Comparison of ENCODE assay signal across 18 cellular contexts in the genomic region with DNA sequence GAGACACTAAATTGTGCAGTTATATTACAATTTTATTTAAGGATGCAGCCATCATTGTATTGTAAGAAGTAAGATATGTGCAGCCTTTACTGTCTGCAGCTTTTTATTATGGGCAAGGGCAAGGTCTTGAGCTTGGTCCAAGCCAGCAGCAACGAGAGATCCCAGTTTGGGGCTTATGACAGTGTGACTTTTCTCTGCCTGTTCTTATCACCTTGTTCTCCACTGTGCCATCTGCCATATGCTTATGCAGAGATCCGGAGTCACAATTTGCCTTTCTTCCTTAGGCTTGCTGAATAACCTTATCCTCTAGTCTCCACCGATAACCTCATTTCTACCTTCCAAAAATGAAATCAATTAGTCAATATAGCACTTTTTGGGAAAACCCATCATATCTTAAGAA. TPM values are rescaled to one million over a fixed set of nuclear protein-coding genes. Genes with fewer than 3 reads are reported as not detected.
DNase-seq lines count a peak whose midpoint lies in the region; ATAC-seq and TF ChIP-seq lines count a peak whose summit lies in the region.
"Had no signal": no experiment of that assay in that cellular context is flagged by ENCODE, and none has a peak within 500 bp of the region (broad histone marks: within the 10 kb centered on the region; RNA-seq: fewer than 3 reads in every experiment).

No MANE protein-coding gene starts in this region.

- H3K4me2 ChIP-seq in mesenchymal stem cell (ENCODE audit: low read length, poor library complexity, severe bottlenecking) (no peak overlapping the region), trophoblast cell (ENCODE audit: low read length) (no peak overlapping the region), osteoblast (ENCODE audit: insufficient read depth, low read length) (no peak overlapping the region)
- H3K4me2 ChIP-seq: BLaER1 had no signal

- H3K79me1 ChIP-seq in mesenchymal stem cell (replicated peaks; ENCODE audit: low read length, poor library complexity, severe bottlenecking) (no peaks in the 10 kb centered on the region), trophoblast cell (ENCODE audit: low read length) (no peaks in the 10 kb centered on the region)

- no peak for TF ChIP-seq CTCF in osteoblast (IDR thresholded peaks at IDR 0.05; ENCODE audit: extremely low read depth, low read depth, low read length)

- H3K36me3 ChIP-seq in mesenchymal stem cell (ENCODE audit: control insufficient read depth in 1 of 2, insufficient read depth in 2 of 2, low read depth in 1 of 2, low read length in 2 of 2) (no peaks in the 10 kb centered on the region), trophoblast cell (ENCODE audit: control insufficient read depth in 1 of 2, insufficient read depth in 2 of 2, low read length in 2 of 2) (no peaks in the 10 kb centered on the region), osteoblast (ENCODE audit: insufficient read depth, low read length) (no peaks in the 10 kb centered on the region)
- H3K36me3 ChIP-seq: BLaER1, HAP-1 had no signal

- ATAC-seq in HG02571 (IDR thresholded peaks at IDR 0.05; ENCODE audit: unreplicated experiment), result no peak
- ATAC-seq: CD8-positive, alpha-beta T cell had no signal

- H2BK120ac ChIP-seq in mesenchymal stem cell (ENCODE audit: low read depth, low read length), result no peak overlapping the region
- no peak overlapping the region for H2BK120ac ChIP-seq in trophoblast cell (ENCODE audit: insufficient read depth, low read length, poor library complexity)

- no peak overlapping the region for H4K91ac ChIP-seq in mesenchymal stem cell (ENCODE audit: low read length)
- no peak overlapping the region for H4K91ac ChIP-seq in trophoblast cell (ENCODE audit: low read depth, low read length)

- no peak overlapping the region for H3K23ac ChIP-seq in mesenchymal stem cell (ENCODE audit: low read length in 2 of 2)
- no peak overlapping the region for H3K23ac ChIP-seq in trophoblast cell (ENCODE audit: low read length)

- H3K18ac ChIP-seq in mesenchymal stem cell (ENCODE audit: low read depth in 1 of 2, low read length in 2 of 2), result peak overlapping the region in 1 of 2 experiments; percentile 70
- H3K18ac ChIP-seq in trophoblast cell (ENCODE audit: low read length), result no peak overlapping the region

- H2BK12ac ChIP-seq in mesenchymal stem cell (ENCODE audit: low read length in 2 of 2) (no peak overlapping the region), trophoblast cell (ENCODE audit: low read length) (no peak overlapping the region)

- H2AFZ ChIP-seq in mesenchymal stem cell (ENCODE audit: low read depth, low read length) (no peak overlapping the region), trophoblast cell (ENCODE audit: insufficient read depth, low read length, poor library complexity) (no peak overlapping the region), osteoblast (ENCODE audit: low read length) (no peak overlapping the region)

- 96% methylated on average over 3 of the region's 3 CpGs for WGBS in mesenchymal stem cell
- no CpG with 5 or more reads among the region's 3 CpGs for WGBS in trophoblast cell (ENCODE audit: extremely low coverage, insufficient coverage, insufficient read length)

- H3K9me3 ChIP-seq in mesenchymal stem cell (ENCODE audit: control insufficient read depth, low read length) (no peaks in the 10 kb centered on the region), trophoblast cell (ENCODE audit: insufficient read depth, low read depth, low read length) (no peaks in the 10 kb centered on the region), osteoblast (ENCODE audit: low read depth, low read length) (no peaks in the 10 kb centered on the region)
- H3K9me3 ChIP-seq: BLaER1, HAP-1 had no signal

- peak; percentile 26 for DNase-seq in NCI-H82 (lab: John Stamatoyannopoulos, UW)
- no peak for DNase-seq in NCI-H82 treated with DMSO at 0.1 percent for 48 hours (lab: John Stamatoyannopoulos, UW; ENCODE audit: unreplicated experiment)
- DNase-seq in mesenchymal stem cell, result no peak
- DNase-seq in trophoblast cell, result no peak
- no peak for DNase-seq in osteoblast (ENCODE audit: insufficient read length, low spot score, missing footprints)
- DNase-seq: CD4-positive, CD25-positive, alpha-beta regulatory T cell; CD8-positive, alpha-beta T cell; DMS 273 treated with DMSO at 0.1 percent for 48 hours; DMS79; EL; GF-D8; GOT3; HFFc6 had no signal

- H3K4me3 ChIP-seq in mesenchymal stem cell (ENCODE audit: insufficient read depth in 1 of 2, low read depth in 1 of 2, low read length in 2 of 2) (no peak overlapping the region), trophoblast cell (ENCODE audit: low read depth, low read length) (no peak overlapping the region), osteoblast (ENCODE audit: insufficient read depth, low read length) (no peak overlapping the region)
- H3K4me3 ChIP-seq: BLaER1, HAP-1 had no signal

- no peak overlapping the region for H2BK5ac ChIP-seq in mesenchymal stem cell (ENCODE audit: low read depth, low read length, poor library complexity, severe bottlenecking)
- H2BK5ac ChIP-seq in trophoblast cell (ENCODE audit: low read depth, low read length, poor library complexity), result no peak overlapping the region

- no peak overlapping the region for H3K9ac ChIP-seq in mesenchymal stem cell (ENCODE audit: low read length)
- H3K9ac ChIP-seq in trophoblast cell (ENCODE audit: low read length), result peak overlapping the region; percentile 23
- H3K9ac ChIP-seq: BLaER1 had no signal

- H2BK15ac ChIP-seq in mesenchymal stem cell (ENCODE audit: low read depth, poor library complexity, severe bottlenecking), result no peak overlapping the region

- no peaks in the 10 kb centered on the region for H3K4me1 ChIP-seq in mesenchymal stem cell (ENCODE audit: control insufficient read depth, insufficient read depth, low read depth, low read length)
- peaks cover 0 to 3% of the 10 kb centered on the region in 2 experiments for H3K4me1 ChIP-seq in trophoblast cell (ENCODE audit: control insufficient read depth in 1 of 2, insufficient read depth in 2 of 2, low read length in 2 of 2)
- no peaks in the 10 kb centered on the region for H3K4me1 ChIP-seq in osteoblast (ENCODE audit: insufficient read depth, low read length)
- H3K4me1 ChIP-seq: HAP-1 had no signal

- H4K20me1 ChIP-seq in osteoblast (ENCODE audit: insufficient read depth, low read length), result no peaks in the 10 kb centered on the region
- H4K20me1 ChIP-seq: BLaER1 had no signal

- H3K79me2 ChIP-seq in trophoblast cell (ENCODE audit: control insufficient read depth, insufficient read depth, low read length, poor library complexity) (no peaks in the 10 kb centered on the region), osteoblast (ENCODE audit: insufficient read depth, low read length) (no peaks in the 10 kb centered on the region)

- H3K27ac ChIP-seq in mesenchymal stem cell (ENCODE audit: low read length, poor library complexity, severe bottlenecking) (no peak overlapping the region), trophoblast cell (ENCODE audit: low read depth, low read length) (no peak overlapping the region), osteoblast (ENCODE audit: low read depth, low read length) (no peak overlapping the region)
- H3K27ac ChIP-seq: 22Rv1, BLaER1, C4-2B had no signal

- H3K14ac ChIP-seq in mesenchymal stem cell (ENCODE audit: low read length in 2 of 2) (no peak overlapping the region), trophoblast cell (ENCODE audit: low read length) (no peak overlapping the region)

- H4K12ac ChIP-seq in trophoblast cell (ENCODE audit: low read depth, low read length), result no peak overlapping the region

- H3K27me3 ChIP-seq in mesenchymal stem cell (ENCODE audit: control insufficient read depth in 1 of 2, insufficient read depth in 1 of 2, low read length in 2 of 2) (no peaks in the 10 kb centered on the region), trophoblast cell (ENCODE audit: insufficient read depth, low read length) (no peaks in the 10 kb centered on the region), osteoblast (ENCODE audit: insufficient read depth, low read length) (no peaks in the 10 kb centered on the region)
- H3K27me3 ChIP-seq: BLaER1 had no signal

- H3K4ac ChIP-seq in mesenchymal stem cell (ENCODE audit: low read depth in 1 of 2, low read length in 2 of 2), result no peak overlapping the region
- H3K4ac ChIP-seq in trophoblast cell (ENCODE audit: low read depth, low read length), result no peak overlapping the region

- H2AK5ac ChIP-seq in mesenchymal stem cell (ENCODE audit: low read length, severe bottlenecking), result peak overlapping the region; percentile 59
- no peak overlapping the region for H2AK5ac ChIP-seq in trophoblast cell (ENCODE audit: low read length)

- H4K8ac ChIP-seq in mesenchymal stem cell (ENCODE audit: low read length), result no peak overlapping the region
- H4K8ac ChIP-seq in trophoblast cell (ENCODE audit: low read depth, low read length), result no peak overlapping the region

RNA-seq across cellular contexts. Expression of a gene that starts 30.4 kb away (rescaled TPM):
- 3.3 TPM for polyA plus RNA-seq in mesenchymal stem cell (2013, experiment 1 of 2)
- 2.5 TPM for polyA plus RNA-seq in mesenchymal stem cell (2013, experiment 2 of 2)
- polyA plus RNA-seq in trophoblast cell (2013), result 2.0 and 2.3 TPM in 2 replicates
- total RNA-seq in osteoblast, result 12.1 and 13.0 TPM in 2 replicates
- total RNA-seq: CD8-positive, alpha-beta T cell had no signal
- polyA plus RNA-seq: CD4-positive, CD25-positive, alpha-beta regulatory T cell had no signal
